In genomic region chr12:119153477-119154434, GRCh38 we compare ENCODE assay signal across 10 cellular contexts. TPM values are rescaled to one million over a fixed set of nuclear protein-coding genes. Genes with fewer than 3 reads are reported as not detected.
A peak's percentile ranks its signal among the peaks of the same experiment; 100 is the strongest.
DNase-seq lines count a peak whose midpoint lies in the region; ATAC-seq, FAIRE-seq and TF ChIP-seq lines count a peak whose summit lies in the region.
"Had no signal": no experiment of that assay in that cellular context is flagged by ENCODE, and none has a peak within 500 bp of the region (broad histone marks: within the 10 kb centered on the region; RNA-seq: fewer than 3 reads in every experiment).

No MANE protein-coding gene starts in this region.

- POLR2A ChIA-PET in activated CD4-positive, alpha-beta T cell treated with anti-CD3 and anti-CD28 coated beads, Interleukin-2, amount 10 ng/mL, durations not matched to agents 7 days and 5 days (lab: Charles Lee) = no interaction called here
- POLR2A ChIA-PET in H1 (lab: Charles Lee; ENCODE audit: partially characterized antibody) = interaction anchor here (0.6 to 3.2 kb wide), 35 partner anchors 9 to 270 kb away, joined by 3 to 24 read pairs (median 4); partner anchors contain the start of genes HSPB8 and SRRM4

- H3K4me2 ChIP-seq in H1 (ENCODE audit: insufficient read depth in 1 of 2, low read depth in 2 of 2, low read length in 2 of 2) = peak overlapping the region; percentile 73 to 98
- H3K4me2 ChIP-seq: BLaER1 treated with 17β-estradiol and CSF1 and Interleukin-3, amounts not matched to agents 10 nM and 100 nM had no signal

- peaks cover 5% of the 10 kb centered on the region for H3K27me3 Mint-ChIP-seq in activated CD4-positive, alpha-beta T cell treated with anti-CD3 and anti-CD28 coated beads, Interleukin-2, amount 10 ng/mL, durations not matched to agents 7 days and 5 days
- peaks cover 7% of the 10 kb centered on the region; the same call in 1 of the 2 replicates for H3K27me3 Mint-ChIP-seq in HFFc6 (ENCODE audit: insufficient read depth)

- H3K4me3 Mint-ChIP-seq in activated CD4-positive, alpha-beta T cell treated with anti-CD3 and anti-CD28 coated beads, Interleukin-2, amount 10 ng/mL, durations not matched to agents 7 days and 5 days = no peak overlapping the region
- H3K4me3 Mint-ChIP-seq in HFFc6 = no peak overlapping the region; the same call in 1 of the 2 replicates

- no peaks in the 10 kb centered on the region for H3K79me1 ChIP-seq in H1 (ENCODE audit: low read depth, low read length)

- peaks cover 2 to 19% (median 3%) of the 10 kb centered on the region in 4 experiments; a peak in 4 of 8 replicates for H3K36me3 ChIP-seq in H1 (ENCODE audit: control insufficient read depth in 2 of 4, insufficient read depth in 4 of 4, low read length in 3 of 4)
- H3K36me3 ChIP-seq in lower lobe of right lung = no peaks in the 10 kb centered on the region
- no peaks in the 10 kb centered on the region for H3K36me3 ChIP-seq in transverse colon
- H3K36me3 ChIP-seq: BLaER1 treated with 17β-estradiol and CSF1 and Interleukin-3, amounts not matched to agents 10 nM and 100 nM; SJCRH30 had no signal

- no peaks in the 10 kb centered on the region for H3K27me3 ChIP-seq in H1 (replicated peaks in 1 of 4; ENCODE audit: control insufficient read depth in 3 of 4, extremely low read depth in 1 of 4, insufficient read depth in 3 of 4, low read length in 3 of 4)
- no peaks in the 10 kb centered on the region for H3K27me3 ChIP-seq in lower lobe of right lung (ENCODE audit: low read depth)
- no peaks in the 10 kb centered on the region for H3K27me3 ChIP-seq in transverse colon
- H3K27me3 ChIP-seq: BLaER1 treated with 17β-estradiol and CSF1 and Interleukin-3, amounts not matched to agents 10 nM and 100 nM; SJCRH30 had no signal

- TF ChIP-seq CTCF in H1 (IDR thresholded peaks at IDR 0.05; ENCODE audit: control extremely low read depth in 1 of 3, insufficient read depth in 1 of 3, low read depth in 1 of 3, low read length in 3 of 3) (no peak), lower lobe of right lung (IDR thresholded peaks at IDR 0.05) (no peak), transverse colon (IDR thresholded peaks at IDR 0.05) (no peak), HFFc6 (IDR thresholded peaks at IDR 0.05) (no peak)

- peaks cover 0 to 10% of the 10 kb centered on the region in 2 experiments; a peak in 1 of 4 replicates for H3K79me2 ChIP-seq in H1 (ENCODE audit: control insufficient read depth in 1 of 2, insufficient read depth in 2 of 2, low read length in 2 of 2)

- H3K18ac ChIP-seq in H1 (ENCODE audit: extremely low read depth, low read length) = peak overlapping the region; percentile 93

- WGBS in H1 (ENCODE audit: extremely low coverage in 1 of 2, insufficient coverage in 1 of 2, insufficient read length in 1 of 2, insufficient replicate concordance in 2 of 2, low coverage in 1 of 2, low lambda C conversion rate in 2 of 2, missing lambda C conversion rate in 1 of 2), 2 experiments = 1% methylated on average over 45 of the region's 49 CpGs; no CpG with 5 or more reads in 1 of the 2 experiments
- 49 to 74% methylated on average over 16 to 49 of the region's 49 CpGs for WGBS in transverse colon (ENCODE audit: low coverage in 1 of 2), 2 donors

- peak overlapping the region; percentile 23 for H3K56ac ChIP-seq in H1 (replicated peaks; ENCODE audit: insufficient read length, low read depth, low read length)

- peak overlapping the region; percentile 91 for H4K91ac ChIP-seq in H1 (replicated peaks; ENCODE audit: insufficient read length, low read length)

- peak overlapping the region; percentile 90 for H2BK5ac ChIP-seq in H1 (ENCODE audit: low read depth, low read length)

- H4K20me1 ChIP-seq in H1 (replicated peaks in 1 of 2; ENCODE audit: control insufficient read depth in 1 of 2, insufficient read depth in 2 of 2, low read length in 2 of 2) = no peaks in the 10 kb centered on the region
- H4K20me1 ChIP-seq: BLaER1 treated with 17β-estradiol and CSF1 and Interleukin-3, amounts not matched to agents 10 nM and 100 nM had no signal

- H2BK12ac ChIP-seq in H1 (ENCODE audit: low read depth, low read length) = peak overlapping the region; percentile 89

- H2BK20ac ChIP-seq in H1 (ENCODE audit: low read length) = no peak overlapping the region

- TF ChIP-seq EP300 in H1 (IDR thresholded peaks at IDR 0.05; ENCODE audit: borderline replicate concordance in 1 of 2, low read depth in 2 of 2, low read length in 2 of 2) (no peak), transverse colon (IDR thresholded peaks at IDR 0.05; ENCODE audit: low read depth) (no peak)

- peak overlapping the region; percentile 23; the same call in 1 of the 2 replicates for H2AFZ ChIP-seq in H1 (ENCODE audit: low read length)

- peaks cover 7% of the 10 kb centered on the region; the same call in 1 of the 2 replicates for H3K23me2 ChIP-seq in H1 (ENCODE audit: low read depth, low read length)

- peak overlapping the region; percentile 94 for H3K27ac ChIP-seq in H1 (ENCODE audit: low read depth, low read length)
- H3K27ac ChIP-seq in lower lobe of right lung = no peak overlapping the region
- H3K27ac ChIP-seq in transverse colon = no peak overlapping the region
- H3K27ac ChIP-seq: SJCRH30 had no signal

- in situ Hi-C loops in transverse colon (cut with MboI; ENCODE audit: low pct_ligation_motif_present in 1 of 4, low pct_unique_long_range_greater_than_20kb in 1 of 4, low sequenced_read_pairs in 3 of 4) = no loop called here

- DNase-seq in activated CD4-positive, alpha-beta T cell treated with anti-CD3 and anti-CD28 coated beads, Interleukin-2, amount 10 ng/mL, durations not matched to agents 7 days and 5 days = peak; percentile 9
- no peak for DNase-seq in activated CD4-positive, alpha-beta T cell treated with anti-CD3 and anti-CD28 coated beads for 4 hours
- DNase-seq in H1 (ENCODE audit: low read depth in 1 of 2, low spot score in 2 of 2) = peak; percentile 93 to 97
- DNase-seq in lower lobe of right lung = peak; percentile 81
- peak; percentile 25 for DNase-seq in transverse colon
- no peak for DNase-seq in HTR-8/SVneo (ENCODE audit: insufficient read length, low spot score)
- no peak for DNase-seq in NCI-H1092 (lab: John Stamatoyannopoulos, UW)
- DNase-seq in HFFc6 = no peak

- H3K4me1 Mint-ChIP-seq in activated CD4-positive, alpha-beta T cell treated with anti-CD3 and anti-CD28 coated beads, Interleukin-2, amount 10 ng/mL, durations not matched to agents 7 days and 5 days = no peaks in the 10 kb centered on the region
- no peaks in the 10 kb centered on the region for H3K4me1 Mint-ChIP-seq in HFFc6 (ENCODE audit: low read depth)

- CTCF ChIA-PET in activated CD4-positive, alpha-beta T cell treated with anti-CD3 and anti-CD28 coated beads, Interleukin-2, amount 10 ng/mL, durations not matched to agents 7 days and 5 days (lab: Charles Lee) = no interaction called here
- CTCF ChIA-PET in H1 (lab: Charles Lee; ENCODE audit: partially characterized antibody) = interaction anchor here (0.6 to 4.3 kb wide), 17 partner anchors 11 to 776 kb away, joined by 3 to 16 read pairs (median 3); partner anchors contain the start of gene HSPB8

- peak in 1 of 2 experiments; percentile 68; a peak in 2 of 3 replicates for TF ChIP-seq POLR2A in H1 (IDR thresholded peaks at IDR 0.05; ENCODE audit: control extremely low read depth in 1 of 2, low read depth in 2 of 2, low read length in 2 of 2)
- TF ChIP-seq POLR2A in transverse colon (IDR thresholded peaks at IDR 0.05) = no peak

- TF ChIP-seq RAD21 in H1 (IDR thresholded peaks at IDR 0.05 in 1 of 2, conservative IDR thresholded peaks at IDR 0.05 in 1 of 2; ENCODE audit: low read depth in 2 of 2, low read length in 2 of 2) = peak in 1 of 2 experiments; percentile 14; a peak in 1 of 4 replicates

- peaks cover 0 to 6% (median 3%) of the 10 kb centered on the region in 4 experiments; a peak in 4 of 7 replicates for H3K4me1 ChIP-seq in H1 (replicated peaks in 1 of 4; ENCODE audit: control insufficient read depth in 3 of 4, insufficient read depth in 4 of 4, low read length in 3 of 4)
- no peaks in the 10 kb centered on the region for H3K4me1 ChIP-seq in lower lobe of right lung
- no peaks in the 10 kb centered on the region for H3K4me1 ChIP-seq in transverse colon
- H3K4me1 ChIP-seq: SJCRH30 had no signal

- H3K27ac Mint-ChIP-seq in activated CD4-positive, alpha-beta T cell treated with anti-CD3 and anti-CD28 coated beads, Interleukin-2, amount 10 ng/mL, durations not matched to agents 7 days and 5 days = no peak overlapping the region
- no peak overlapping the region for H3K27ac Mint-ChIP-seq in HFFc6

- H3K4me3 ChIP-seq in H1 (ENCODE audit: extremely low read depth in 1 of 4, insufficient read depth in 2 of 4, low read depth in 3 of 4, low read length in 4 of 4) = peak overlapping the region; percentile 68 to 81 (median 72)
- H3K4me3 ChIP-seq in lower lobe of right lung = no peak overlapping the region
- H3K4me3 ChIP-seq in transverse colon = no peak overlapping the region
- H3K4me3 ChIP-seq: BLaER1 treated with 17β-estradiol and CSF1 and Interleukin-3, amounts not matched to agents 10 nM and 100 nM; SJCRH30 had no signal

- H2AK5ac ChIP-seq in H1 (ENCODE audit: low read depth, low read length) = 0 out of 2 replicates have a peak overlapping the region, but pooled peaks have one; percentile 72

- no peaks in the 10 kb centered on the region for H3K36me3 Mint-ChIP-seq in activated CD4-positive, alpha-beta T cell treated with anti-CD3 and anti-CD28 coated beads, Interleukin-2, amount 10 ng/mL, durations not matched to agents 7 days and 5 days (ENCODE audit: low read depth)
- H3K36me3 Mint-ChIP-seq in HFFc6 (ENCODE audit: low read depth) = no peaks in the 10 kb centered on the region

- H3K4ac ChIP-seq in H1 (replicated peaks; ENCODE audit: insufficient read length, low read depth, low read length) = peak overlapping the region; percentile 10

- FAIRE-seq in H1 (lab: Jason Lieb, UNC) = peak; percentile 86
- FAIRE-seq in HTR-8/SVneo (lab: Jason Lieb, UNC) = no peak

- H3K14ac ChIP-seq in H1 (ENCODE audit: insufficient read length) = no peak overlapping the region

- H4K5ac ChIP-seq in H1 (ENCODE audit: insufficient read length, low read depth, low read length) = peak overlapping the region; percentile 70

- peaks cover 9% of the 10 kb centered on the region for H3K9me3 Mint-ChIP-seq in activated CD4-positive, alpha-beta T cell treated with anti-CD3 and anti-CD28 coated beads, Interleukin-2, amount 10 ng/mL, durations not matched to agents 7 days and 5 days
- H3K9me3 Mint-ChIP-seq in HFFc6 = peaks cover 12% of the 10 kb centered on the region

- peak; percentile 85 to 93 for ATAC-seq in lower lobe of right lung

- 0 out of 2 replicates have a peak overlapping the region, but pooled peaks have one; percentile 92 for H2BK15ac ChIP-seq in H1 (ENCODE audit: low read length)

- H2BK120ac ChIP-seq in H1 (replicated peaks; ENCODE audit: low read depth, low read length) = no peak overlapping the region

- H3K9me3 ChIP-seq in H1 (ENCODE audit: insufficient read depth in 2 of 2, low read depth in 1 of 2, low read length in 1 of 2) = peaks cover 2 to 7% of the 10 kb centered on the region in 2 experiments; a peak in 3 of 4 replicates
- H3K9me3 ChIP-seq in lower lobe of right lung = peaks cover 14% of the 10 kb centered on the region
- no peaks in the 10 kb centered on the region for H3K9me3 ChIP-seq in transverse colon
- H3K9me3 ChIP-seq: SJCRH30 had no signal

- peak overlapping the region in 3 of 4 experiments; percentile 47 to 84 (median 84); a peak in 6 of 7 replicates for H3K9ac ChIP-seq in H1 (replicated peaks in 1 of 4; ENCODE audit: extremely low read depth in 1 of 4, low read depth in 3 of 4, low read length in 3 of 4)
- H3K9ac ChIP-seq: BLaER1 treated with 17β-estradiol and CSF1 and Interleukin-3, amounts not matched to agents 10 nM and 100 nM had no signal

- H4K8ac ChIP-seq in H1 (ENCODE audit: extremely low read depth, insufficient read depth, low read length) = peak overlapping the region; percentile 93

- intact Hi-C loops in lower lobe of right lung (cut with DNase I) (no loop called here), transverse colon (cut with DNase I; ENCODE audit: low total_unique reads) (no loop called here)

- H3K23ac ChIP-seq in H1 (ENCODE audit: insufficient read length) = no peak overlapping the region

RNA-seq across cellular contexts. Expression of gene HSPB8, which starts 25.0 kb away (rescaled TPM):
- not detected for total RNA-seq in activated CD4-positive, alpha-beta T cell treated with anti-CD3 and anti-CD28 coated beads, Interleukin-2, amount 10 ng/mL, durations not matched to agents 7 days and 5 days
- total RNA-seq in H1 (2021; fragmentation: NEBNext Ultra II Directional; extraction: Animal tissue kit (Norgen Biotek cat#: 25700)) = 11.7 TPM in 2 replicates
- 17.4 and 28.2 TPM in 2 replicates for polyA plus RNA-seq in H1 (2011; rRNA removed)
- 13.1 TPM for polyA plus RNA-seq in H1 (2011; cell fraction: cytosol; rRNA removed)
- 11.9 TPM for polyA plus RNA-seq in H1 (2011; cell fraction: nucleus; rRNA removed)
- polyA plus RNA-seq in H1 (2012, experiment 1 of 2) = 17.8 to 18.5 TPM (median 18.0 TPM) in 4 replicates
- polyA plus RNA-seq in H1 (2012, experiment 2 of 2) = 26.1 TPM
- 5.5 TPM for polyA plus RNA-seq in H1 (2013, experiment 1 of 2)
- polyA plus RNA-seq in H1 (2013, experiment 2 of 2) = 5.8 TPM
- 9.3 and 14.3 TPM in 2 replicates for polyA minus RNA-seq in H1 (2011; rRNA and poly(A)+ RNA removed)
- polyA minus RNA-seq in H1 (2011; cell fraction: cytosol; rRNA and poly(A)+ RNA removed) = 10.0 TPM
- 9.2 TPM for polyA minus RNA-seq in H1 (2011; cell fraction: nucleus; rRNA and poly(A)+ RNA removed)
- total RNA-seq in lower lobe of right lung (47.9 TPM), transverse colon (10 to 100 TPM; 42.7 to 59.8 (median 51.9) TPM)
- total RNA-seq in HFFc6 (2021; fragmentation: NEBNext Ultra II Directional; extraction: Animal tissue kit (Norgen Biotek cat#: 25700)) = 10 to 100 TPM; 18.9 to 40.1 (median 22.2) TPM

Comparison
In these comparisons a context has a peak if more than half of its experiments do, and no peak if none do; other contexts are left out.
1. DNase-seq: peak in activated CD4-positive, alpha-beta T cell treated with anti-CD3 and anti-CD28 coated beads, Interleukin-2, amount 10 ng/mL, durations not matched to agents 7 days and 5 days (single experiment), H1 (2 of 2), lower lobe of right lung (single experiment) and transverse colon (single experiment); none in activated CD4-positive, alpha-beta T cell treated with anti-CD3 and anti-CD28 coated beads for 4 hours (0 of 2), HTR-8/SVneo (single experiment), NCI-H1092 (single experiment) and HFFc6 (single experiment).
2. H3K4me3 ChIP-seq: peak in H1 (4 of 4); none in lower lobe of right lung (single experiment) and transverse colon (0 of 4).
3. RNA of gene HSPB8, which starts 25.0 kb away (total RNA-seq): 42.7 to 59.8 TPM in transverse colon, 47.9 TPM in lower lobe of right lung (single experiment), 18.9 to 40.1 TPM in HFFc6 and 11.7 TPM in H1; not detected in activated CD4-positive, alpha-beta T cell treated with anti-CD3 and anti-CD28 coated beads, Interleukin-2, amount 10 ng/mL, durations not matched to agents 7 days and 5 days; every median in the first group is over 10 times any median in the second.